7 cellular contexts compared by ENCODE assay signal in genomic region chr19:1811472-1811894, GRCh38. TPM values are rescaled to one million over a fixed set of nuclear protein-coding genes. Genes with fewer than 3 reads are reported as not detected.
DNase-seq lines count a peak whose midpoint lies in the region; ATAC-seq and TF ChIP-seq lines count a peak whose summit lies in the region.

No MANE protein-coding gene starts in this region.

- no peak for TF ChIP-seq POLR2A in body of pancreas (IDR thresholded peaks at IDR 0.05)

- TF ChIP-seq CTCF in body of pancreas (IDR thresholded peaks at IDR 0.05), result no peak

- H3K4me1 ChIP-seq in body of pancreas, result peaks cover 22% of the 10 kb centered on the region

- H3K9me3 ChIP-seq in body of pancreas, result no peaks in the 10 kb centered on the region

- peak overlapping the region in 3 of 4 donors; percentile 19 to 82 (median 36) for H3K27ac ChIP-seq in body of pancreas

- ATAC-seq in body of pancreas, result peak; percentile 26
- peak; percentile 34 for ATAC-seq in left colon
- no peak for ATAC-seq in HG03354 (IDR thresholded peaks at IDR 0.05; ENCODE audit: poor library complexity, severe bottlenecking, unreplicated experiment)
- no peak for ATAC-seq in GM19324 (IDR thresholded peaks at IDR 0.05; ENCODE audit: low FRiP score, unreplicated experiment)

- peak; percentile 28 for DNase-seq in HCEC 1CT
- peak; percentile 84 for DNase-seq in SW480 (ENCODE audit: low spot score)
- peak; percentile 72 to 93 (median 79) for DNase-seq in body of pancreas
- DNase-seq in left colon, result peak; percentile 73 to 76
- DNase-seq in stimulated activated CD8-positive, alpha-beta memory T cell treated with anti-CD3 and anti-CD28 coated beads, Interleukin-12 subunit alpha, Interleukin-12 subunit beta, amount 100 ng/mL, for 24 hours (ENCODE audit: extremely low read depth), result peak; percentile 12

- peaks cover 6 to 8% of the 10 kb centered on the region in 2 donors for H3K36me3 ChIP-seq in body of pancreas (replicated peaks in 1 of 2; ENCODE audit: insufficient read depth in 1 of 2, low read depth in 2 of 2)

- WGBS in body of pancreas, 2 donors, result 17 to 19% methylated on average over 9 to 13 of the region's 13 CpGs

- H3K27me3 ChIP-seq in body of pancreas, result no peaks in the 10 kb centered on the region

- H3K4me3 ChIP-seq in body of pancreas, result peak overlapping the region in 1 of 2 donors; percentile 4

- intact Hi-C loops in body of pancreas (cut with DNase I), result no loop called here
- intact Hi-C loops in left colon (cut with DNase I, micrococcal nuclease), result no loop called here

RNA-seq across cellular contexts. Expression of gene ATP8B3, which starts 0.6 kb away (rescaled TPM):
- total RNA-seq in body of pancreas, result under 1 TPM in 1 of 2 donors, not detected in 1; 0.52 TPM
- under 1 TPM; 0.52 to 0.84 TPM for total RNA-seq in left colon

RNA-seq across cellular contexts. Expression of gene REXO1, which starts 36.8 kb away (rescaled TPM):
- total RNA-seq in body of pancreas (10 to 100 TPM; 16.6 to 19.8 TPM), left colon (10 to 100 TPM; 41.9 to 43.0 TPM)

RNA-seq across cellular contexts. Expression of gene KLF16, which starts 51.9 kb away (rescaled TPM):
- 1 to 10 TPM; 2.3 to 3.6 TPM for total RNA-seq in body of pancreas
- total RNA-seq in left colon, result 10 to 100 TPM; 30.6 to 35.9 TPM

RNA-seq across cellular contexts. Expression of gene ONECUT3, which starts 58.2 kb away (rescaled TPM):
- total RNA-seq in body of pancreas (under 1 TPM in 1 of 2 donors, not detected in 1; 0.26 TPM), left colon (not detected)

Comparison
In these comparisons a context has a peak if more than half of its experiments do, and no peak if none do; other contexts are left out.
1. DNase-seq: peak in every context shown above with its lines; median percentile 84 in SW480; 79 in body of pancreas; 74 in left colon; 28 in HCEC 1CT; 12 in stimulated activated CD8-positive, alpha-beta memory T cell treated with anti-CD3 and anti-CD28 coated beads, Interleukin-12 subunit alpha, Interleukin-12 subunit beta, amount 100 ng/mL, for 24 hours.
2. ATAC-seq: peak in body of pancreas (single experiment) and left colon (single experiment); none in HG03354 (single experiment) and GM19324 (single experiment).
3. RNA of gene KLF16, which starts 51.9 kb away (total RNA-seq): 30.6 to 35.9 TPM in left colon; 2.3 to 3.6 TPM in body of pancreas; every median in the first group is over 4 times any median in the second.